13 cellular contexts compared by ENCODE assay signal in the genomic region with DNA sequence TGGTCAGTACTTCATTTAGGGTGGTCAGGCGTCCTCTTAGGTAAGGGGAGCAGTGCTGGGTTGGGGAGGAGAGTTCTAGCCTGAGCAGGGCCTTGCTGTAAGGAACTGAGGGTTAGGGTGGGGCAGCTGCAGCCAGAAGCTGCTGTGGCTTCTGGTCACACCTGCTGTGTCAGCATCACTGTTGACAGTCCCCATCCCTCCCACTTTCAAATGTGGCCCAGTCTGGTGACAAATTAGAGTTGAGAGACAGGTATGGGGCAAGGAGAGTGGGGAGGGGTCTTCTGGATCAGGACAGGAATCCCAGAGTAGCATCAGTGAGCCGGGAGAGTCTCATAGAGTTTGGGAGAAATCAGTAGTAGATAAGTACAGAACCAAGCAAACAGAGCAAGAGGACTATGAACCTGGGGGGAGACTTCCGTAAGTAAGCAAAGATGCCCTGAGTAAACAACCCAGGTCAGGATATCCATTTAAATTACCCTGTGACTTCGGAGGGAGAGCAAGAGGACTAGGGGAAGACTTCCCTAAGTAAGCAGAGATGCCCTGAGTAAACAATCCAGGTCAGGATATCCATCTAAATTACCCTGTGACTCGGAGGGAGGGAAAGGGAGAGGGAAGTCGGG. TPM values are rescaled to one million over a fixed set of nuclear protein-coding genes. Genes with fewer than 3 reads are reported as not detected.
A peak's percentile ranks its signal among the peaks of the same experiment; 100 is the strongest.
DNase-seq lines count a peak whose midpoint lies in the region; ATAC-seq and TF ChIP-seq lines count a peak whose summit lies in the region.
"Had no signal": no experiment of that assay in that cellular context is flagged by ENCODE, and none has a peak within 500 bp of the region (broad histone marks: within the 10 kb centered on the region; RNA-seq: fewer than 3 reads in every experiment).

No MANE protein-coding gene starts in this region.

- H3K4me3 ChIP-seq in mesendoderm (ENCODE audit: low read length) = no peak overlapping the region
- no peak overlapping the region for H3K4me3 ChIP-seq in PC-9
- H3K4me3 ChIP-seq: smooth muscle cell had no signal

- no peak overlapping the region for H2BK15ac ChIP-seq in mesendoderm (replicated peaks; ENCODE audit: low read depth)

- no peak overlapping the region for H3K56ac ChIP-seq in mesendoderm (ENCODE audit: low read length)

- ATAC-seq in activated naive CD4-positive, alpha-beta T cell treated with anti-CD3 and anti-CD28 coated beads, Interleukin-2, amount 50 U/mL, for 72 hours = no peak
- no peak for ATAC-seq in HG02981 (IDR thresholded peaks at IDR 0.05; ENCODE audit: unreplicated experiment)
- no peak for ATAC-seq in GM21360 (IDR thresholded peaks at IDR 0.05; ENCODE audit: unreplicated experiment)

- POLR2A ChIA-PET in HEK293T (lab: Yijun Ruan, JAX) = no interaction called here
- POLR2A ChIA-PET in PC-9 (lab: Charles Lee; ENCODE audit: unreplicated experiment) = no interaction called here

- peaks cover 38% of the 10 kb centered on the region for H4K20me1 ChIP-seq in PC-9 (ENCODE audit: insufficient read depth)

- H3K9me3 Mint-ChIP-seq in activated naive CD4-positive, alpha-beta T cell treated with anti-CD3 and anti-CD28 coated beads, Interleukin-2, amount 50 U/mL, for 72 hours = no peaks in the 10 kb centered on the region

- CTCF ChIA-PET in HEK293T (lab: Yijun Ruan, JAX) = no interaction called here
- CTCF ChIA-PET in PC-9 (lab: Charles Lee) = no interaction called here

- H3K36me3 ChIP-seq in mesendoderm (ENCODE audit: control insufficient read depth, insufficient read depth, low read length) (no peaks in the 10 kb centered on the region), PC-9 (ENCODE audit: low read depth) (peaks cover 10% of the 10 kb centered on the region; the same call in 1 of the 2 replicates)

- H2AFZ ChIP-seq in PC-9 = no peak overlapping the region

- BruUV-seq in PC-9 (replicated peaks; lab: Mats Ljungman, UMichigan) = no TSS peak

- H3K27me3 ChIP-seq in mesendoderm (ENCODE audit: insufficient read depth, low read length, poor library complexity) (no peaks in the 10 kb centered on the region), PC-9 (ENCODE audit: insufficient read depth, low read depth) (no peaks in the 10 kb centered on the region)

- TF ChIP-seq CTCF in PC-9 (conservative IDR thresholded peaks at IDR 0.05) = no peak

- H4K5ac ChIP-seq in mesendoderm (ENCODE audit: low read length) = no peak overlapping the region

- H3K4me2 ChIP-seq in mesendoderm (ENCODE audit: low read length) = no peak overlapping the region
- H3K4me2 ChIP-seq in PC-9 = no peak overlapping the region
- H3K4me2 ChIP-seq: smooth muscle cell had no signal

- H3K79me2 ChIP-seq in mesendoderm (ENCODE audit: control insufficient read depth, insufficient read depth, low read length) (no peaks in the 10 kb centered on the region), PC-9 (ENCODE audit: low read depth) (no peaks in the 10 kb centered on the region)

- H3K79me1 ChIP-seq in mesendoderm (ENCODE audit: low read length) = peaks cover 2% of the 10 kb centered on the region

- H2BK5ac ChIP-seq in mesendoderm (ENCODE audit: low read length) = no peak overlapping the region

- H2BK120ac ChIP-seq in mesendoderm (ENCODE audit: low read depth, low read length) = no peak overlapping the region

- H4K8ac ChIP-seq in mesendoderm (ENCODE audit: low read depth, low read length) = no peak overlapping the region

- intact Hi-C loops in PC-9 (cut with micrococcal nuclease; ENCODE audit: unreplicated experiment) = no loop called here

- H3F3A ChIP-seq in PC-9 (ENCODE audit: insufficient read depth, low read depth) = peaks cover 34% of the 10 kb centered on the region

- H3K36me3 Mint-ChIP-seq in activated naive CD4-positive, alpha-beta T cell treated with anti-CD3 and anti-CD28 coated beads, Interleukin-2, amount 50 U/mL, for 72 hours = no peaks in the 10 kb centered on the region

- DNase-seq in AG20443 (ENCODE audit: low spot score) = peak; percentile 8
- DNase-seq in HEK293T (ENCODE audit: extremely low spot score) = peak; percentile 8
- no peak for DNase-seq in activated naive CD4-positive, alpha-beta T cell treated with anti-CD3 and anti-CD28 coated beads, Interleukin-2, amount 50 U/mL, for 72 hours (ENCODE audit: low spot score in 2 of 2)
- peak; percentile 81 for DNase-seq in mesendoderm
- no peak for DNase-seq in PC-9
- DNase-seq in NCI-H774 (lab: John Stamatoyannopoulos, UW) = no peak
- DNase-seq: activated gamma-delta T cell treated with Interleukin-2 at 50 U/mL for 16 hours, Calu3, NCI-H187 had no signal

- no peaks in the 10 kb centered on the region for H3K9me2 ChIP-seq in PC-9 (ENCODE audit: insufficient read depth)

- no peak overlapping the region for H3K4ac ChIP-seq in mesendoderm (ENCODE audit: low read depth, low read length)

- peak overlapping the region; percentile 22 for H3K27ac ChIP-seq in mesendoderm (ENCODE audit: low read depth, low read length)
- H3K27ac ChIP-seq in PC-9 = no peak overlapping the region
- H3K27ac ChIP-seq: HL-60 had no signal

- H3K23ac ChIP-seq in mesendoderm (ENCODE audit: low read length) = no peak overlapping the region

- no peak overlapping the region for H2AK5ac ChIP-seq in mesendoderm (ENCODE audit: low read length)

- no peaks in the 10 kb centered on the region for H3K9me3 ChIP-seq in PC-9 (ENCODE audit: insufficient read depth, low read depth)

- no CpG with 5 or more reads among the region's 6 CpGs for WGBS in mesendoderm (ENCODE audit: extremely low coverage, insufficient coverage, low lambda C conversion rate)

- H3K18ac ChIP-seq in mesendoderm (ENCODE audit: low read length) = no peak overlapping the region

- H3K27ac Mint-ChIP-seq in activated naive CD4-positive, alpha-beta T cell treated with anti-CD3 and anti-CD28 coated beads, Interleukin-2, amount 50 U/mL, for 72 hours = peak overlapping the region; percentile 71 to 96

- peaks cover 7% of the 10 kb centered on the region for H3K4me1 ChIP-seq in mesendoderm (ENCODE audit: control insufficient read depth, low read depth, low read length)
- peaks cover 5% of the 10 kb centered on the region; the same call in 1 of the 2 replicates for H3K4me1 ChIP-seq in PC-9 (replicated peaks; ENCODE audit: insufficient read depth)

- no peak overlapping the region for H3K9ac ChIP-seq in mesendoderm (ENCODE audit: low read length)

TF ChIP-seq in HEK293T, 16 proteins besides CTCF, POLR2A, EP300 and RAD21:
- TF ChIP-seq ZNF384 (IDR thresholded peaks at IDR 0.05) = no peak
- no peak for TF ChIP-seq L3MBTL2 (conservative IDR thresholded peaks at IDR 0.05)
- TF ChIP-seq FOXM1 (IDR thresholded peaks at IDR 0.05; ENCODE audit: borderline replicate concordance) = no peak
- TF ChIP-seq HDGF (IDR thresholded peaks at IDR 0.05; ENCODE audit: borderline replicate concordance) = no peak
- TF ChIP-seq PKNOX1 (IDR thresholded peaks at IDR 0.05) = no peak
- TF ChIP-seq CTBP1 (IDR thresholded peaks at IDR 0.05; ENCODE audit: borderline replicate concordance) = no peak
- TF ChIP-seq BHLHE40 (IDR thresholded peaks at IDR 0.05; ENCODE audit: borderline replicate concordance) = no peak
- no peak for TF ChIP-seq FOXK2 (IDR thresholded peaks at IDR 0.05)
- no peak for TF ChIP-seq NFRKB (IDR thresholded peaks at IDR 0.05)
- TF ChIP-seq ARNT (IDR thresholded peaks at IDR 0.05) = no peak
- no peak for TF ChIP-seq FOXA1 (IDR thresholded peaks at IDR 0.05)
- no peak for TF ChIP-seq SUZ12 (IDR thresholded peaks at IDR 0.05)

RNA-seq across cellular contexts. Expression of gene PPP6R2, which starts 53.7 kb away (rescaled TPM):
- total RNA-seq in activated naive CD4-positive, alpha-beta T cell treated with anti-CD3 and anti-CD28 coated beads, Interleukin-2, amount 50 U/mL, for 72 hours = 10 to 100 TPM; 42.6 to 48.3 TPM
- 15.2 TPM for polyA plus RNA-seq in mesendoderm (2013, experiment 1 of 2)
- polyA plus RNA-seq in mesendoderm (2013, experiment 2 of 2) = 16.2 TPM
- 49.2 and 51.2 TPM in 2 replicates for total RNA-seq in PC-9 (2021)

Comparison
In these comparisons a context has a peak if more than half of its experiments do, and no peak if none do; other contexts are left out.
1. DNase-seq: peak in AG20443 (single experiment), HEK293T (single experiment) and mesendoderm (single experiment); none in activated naive CD4-positive, alpha-beta T cell treated with anti-CD3 and anti-CD28 coated beads, Interleukin-2, amount 50 U/mL, for 72 hours (0 of 2), PC-9 (0 of 2) and NCI-H774 (single experiment).